20 cellular contexts compared by ENCODE assay signal in the genomic region with DNA sequence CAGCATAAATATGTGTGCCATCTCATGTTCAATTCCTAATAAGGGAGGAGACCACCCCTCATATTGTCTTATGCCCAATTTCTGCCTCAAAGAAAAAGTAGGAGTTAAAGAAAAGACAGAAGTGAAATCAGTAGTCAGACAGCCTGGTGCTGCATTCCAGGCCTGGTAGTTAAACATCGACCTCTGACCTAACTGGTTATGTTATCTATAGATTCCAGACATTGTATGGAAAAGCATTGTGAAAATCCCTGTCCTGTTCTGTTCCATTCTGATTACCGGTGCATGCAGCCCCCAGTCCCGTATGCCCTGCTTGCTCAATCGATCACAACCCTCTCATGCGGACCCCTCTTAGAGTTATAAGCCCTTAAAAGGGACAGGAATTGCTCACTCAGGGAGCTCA. TPM values are rescaled to one million over a fixed set of nuclear protein-coding genes. Genes with fewer than 3 reads are reported as not detected.
"Had no signal": no experiment of that assay in that cellular context is flagged by ENCODE, and none has a peak within 500 bp of the region (broad histone marks: within the 10 kb centered on the region; RNA-seq: fewer than 3 reads in every experiment).

No MANE protein-coding gene starts in this region.

RNA-seq across cellular contexts. Expression of gene ZCCHC13, which starts 38.2 kb away (rescaled TPM):
- total RNA-seq: activated B cell treated with CpG ODN at 0.5 μM for 24 hours; activated CD4-positive, alpha-beta memory T cell treated with anti-CD3 and anti-CD28 coated beads for 36 hours; activated CD4-positive, alpha-beta T cell treated with anti-CD3 and anti-CD28 coated beads, Interleukin-2, amount 10 ng/mL, durations not matched to agents 24 days and 14 days; activated CD8-positive, alpha-beta memory T cell treated with anti-CD3 and anti-CD28 coated beads for 36 hours; activated CD8-positive, alpha-beta T cell treated with anti-CD3 and anti-CD28 coated beads for 36 hours; activated naive CD4-positive, alpha-beta T cell treated with anti-CD3 and anti-CD28 coated beads for 36 hours; activated naive CD4-positive, alpha-beta T cell treated with anti-CD3 and anti-CD28 coated beads, Interleukin-2, amount 50 U/mL, for 72 hours; activated naive CD8-positive, alpha-beta T cell treated with anti-CD3 and anti-CD28 coated beads for 36 hours; activated T-cell treated with anti-CD3 and anti-CD28 coated beads, Interleukin-2, amount 50 U/mL, for 4 hours; activated T-cell treated with anti-CD3 and anti-CD28 coated beads, Interleukin-2, amount 50 U/mL, for 72 hours; activated T-helper 1 cell treated with anti-CD3 and anti-CD28 coated beads, Interleukin-12 subunit alpha, Interleukin-12 subunit beta, Interleukin-2, Interleukin-4 antibody, amounts not matched to agents 30 ng/mL and 10 ng/mL and 1 ng/mL, durations not matched to agents 14 hours and 24 hours and 36 hours; activated T-helper 17 cell treated with anti-CD3 and anti-CD28 coated beads, Interleukin-2, amount 50 U/mL, for 72 hours; adrenal gland; aorta; bronchial epithelial cell; cardiac muscle cell; T-cell; T-helper 1 cell treated with Interleukin-12 subunit alpha and Interleukin-12 subunit beta and Interleukin-4 antibody, amounts not matched to agents 30 ng/mL and 1 ng/mL, for 36 hours; T-helper 17 cell; T-helper 2 cell treated with Interferon-gamma antibody and Interleukin-4, amounts not matched to agents 100 ng/mL and 5 ng/mL, for 36 hours had no signal
- polyA plus RNA-seq: adrenal gland, aorta, cardiac muscle cell had no signal
